In genomic region chr7:113015038-113015645, GRCh38 we compare ENCODE assay signal across 9 cellular contexts.
A peak's percentile ranks its signal among the peaks of the same experiment; 100 is the strongest.
DNase-seq lines count a peak whose midpoint lies in the region; ATAC-seq, FAIRE-seq and TF ChIP-seq lines count a peak whose summit lies in the region.
"Had no signal": no experiment of that assay in that cellular context is flagged by ENCODE, and none has a peak within 500 bp of the region (broad histone marks: within the 10 kb centered on the region; RNA-seq: fewer than 3 reads in every experiment).

No MANE protein-coding gene starts in this region.

- TF ChIP-seq POLR2A in GM12891 (IDR thresholded peaks at IDR 0.05; ENCODE audit: low read depth, low read length) = no peak

- FAIRE-seq in A204.1 (lab: Jason Lieb, UNC) (peak; percentile 97), GM12891 (lab: Jason Lieb, UNC) (no peak)

- H3K4me3 ChIP-seq in GM12865 (ENCODE audit: low read depth, low read length) = no peak overlapping the region
- H3K4me3 ChIP-seq: coronary artery had no signal

- DNase-seq in GM12865 (ENCODE audit: low read depth) = peak; percentile 1
- peak; percentile 75 for DNase-seq in SK-MEL-5 (ENCODE audit: low read depth, low spot score)
- peak; percentile 29 for DNase-seq in foreskin melanocyte
- no peak for DNase-seq in GM12891 (ENCODE audit: insufficient read length, low spot score)
- DNase-seq in 8988T = no peak
- no peak for DNase-seq in germinal center (ENCODE audit: low spot score)

- ATAC-seq in HG03045 (IDR thresholded peaks at IDR 0.05; ENCODE audit: unreplicated experiment) = no peak

- TF ChIP-seq CTCF in GM12865 (IDR thresholded peaks at IDR 0.05; ENCODE audit: insufficient read depth, low read depth, low read length, missing control alignments) = no peak

- in situ Hi-C loops in SK-MEL-5 (cut with HindIII; ENCODE audit: low pct_unique_long_range_greater_than_20kb, low sequenced_read_pairs) = no loop called here

TF ChIP-seq in GM12891, 5 proteins besides CTCF, POLR2A, EP300 and RAD21:
- no peak for TF ChIP-seq PAX5 (IDR thresholded peaks at IDR 0.05; ENCODE audit: insufficient read depth, low read length, severe bottlenecking)
- no peak for TF ChIP-seq TAF1 (IDR thresholded peaks at IDR 0.05; ENCODE audit: low read depth, low read length)
- no peak for TF ChIP-seq POU2F2 (IDR thresholded peaks at IDR 0.05; ENCODE audit: low read depth, low read length)
- TF ChIP-seq POLR2AphosphoS5 (IDR thresholded peaks at IDR 0.05; ENCODE audit: low read depth, low read length) = no peak
- TF ChIP-seq SPI1 (IDR thresholded peaks at IDR 0.05; ENCODE audit: low read depth, low read length) = no peak

Comparison
In these comparisons a context has a peak if more than half of its experiments do, and no peak if none do; other contexts are left out.
1. DNase-seq: peak in GM12865 (single experiment), SK-MEL-5 (single experiment) and foreskin melanocyte (single experiment); none in GM12891 (single experiment), 8988T (single experiment) and germinal center (single experiment).